ENCODE assay signal across 1 cellular context in the genomic region with DNA sequence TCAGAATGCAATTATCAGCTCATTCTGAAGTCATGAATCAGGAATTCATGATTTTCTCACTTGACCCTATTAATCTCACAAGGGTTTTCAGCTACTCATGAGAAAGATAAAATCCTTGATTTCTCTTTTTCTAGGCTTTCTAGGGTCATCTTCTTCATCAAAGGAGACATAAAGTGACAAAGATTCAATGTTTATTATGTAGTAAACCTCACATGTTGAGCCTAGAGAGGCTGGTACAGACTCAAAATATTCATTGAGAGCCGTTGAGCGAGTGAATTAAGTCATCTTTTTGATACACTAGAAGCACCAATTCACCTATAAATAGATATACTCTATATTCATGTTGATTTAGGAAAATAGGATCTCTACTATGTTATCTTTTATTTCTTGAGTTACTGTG.
TF ChIP-seq lines count a peak whose summit lies in the region.

No MANE protein-coding gene starts in this region.

TF ChIP-seq in IMR-90, 13 proteins besides CTCF, POLR2A, EP300 and RAD21:
- no peak for TF ChIP-seq RCOR1 (IDR thresholded peaks at IDR 0.05; ENCODE audit: insufficient replicate concordance, low read length)
- no peak for TF ChIP-seq FOS (IDR thresholded peaks at IDR 0.05; ENCODE audit: low read depth, low read length)
- TF ChIP-seq, protein P1, sequence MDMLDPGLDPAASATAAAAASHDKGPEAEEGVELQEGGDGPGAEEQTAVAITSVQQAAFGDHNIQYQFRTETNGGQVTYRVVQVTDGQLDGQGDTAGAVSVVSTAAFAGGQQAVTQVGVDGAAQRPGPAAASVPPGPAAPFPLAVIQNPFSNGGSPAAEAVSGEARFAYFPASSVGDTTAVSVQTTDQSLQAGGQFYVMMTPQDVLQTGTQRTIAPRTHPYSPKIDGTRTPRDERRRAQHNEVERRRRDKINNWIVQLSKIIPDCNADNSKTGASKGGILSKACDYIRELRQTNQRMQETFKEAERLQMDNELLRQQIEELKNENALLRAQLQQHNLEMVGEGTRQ (IDR thresholded peaks at IDR 0.05; ENCODE audit: low read depth, low read length), result no peak
- no peak for TF ChIP-seq CHD1 (IDR thresholded peaks at IDR 0.05; ENCODE audit: low read depth, low read length)
- TF ChIP-seq MXI1 (IDR thresholded peaks at IDR 0.05; ENCODE audit: borderline replicate concordance, low read depth, low read length), result no peak
- no peak for TF ChIP-seq MAZ (IDR thresholded peaks at IDR 0.05; ENCODE audit: borderline replicate concordance, low read depth, low read length)
